Comparison of ENCODE assay signal across 1 cellular context in the genomic region with DNA sequence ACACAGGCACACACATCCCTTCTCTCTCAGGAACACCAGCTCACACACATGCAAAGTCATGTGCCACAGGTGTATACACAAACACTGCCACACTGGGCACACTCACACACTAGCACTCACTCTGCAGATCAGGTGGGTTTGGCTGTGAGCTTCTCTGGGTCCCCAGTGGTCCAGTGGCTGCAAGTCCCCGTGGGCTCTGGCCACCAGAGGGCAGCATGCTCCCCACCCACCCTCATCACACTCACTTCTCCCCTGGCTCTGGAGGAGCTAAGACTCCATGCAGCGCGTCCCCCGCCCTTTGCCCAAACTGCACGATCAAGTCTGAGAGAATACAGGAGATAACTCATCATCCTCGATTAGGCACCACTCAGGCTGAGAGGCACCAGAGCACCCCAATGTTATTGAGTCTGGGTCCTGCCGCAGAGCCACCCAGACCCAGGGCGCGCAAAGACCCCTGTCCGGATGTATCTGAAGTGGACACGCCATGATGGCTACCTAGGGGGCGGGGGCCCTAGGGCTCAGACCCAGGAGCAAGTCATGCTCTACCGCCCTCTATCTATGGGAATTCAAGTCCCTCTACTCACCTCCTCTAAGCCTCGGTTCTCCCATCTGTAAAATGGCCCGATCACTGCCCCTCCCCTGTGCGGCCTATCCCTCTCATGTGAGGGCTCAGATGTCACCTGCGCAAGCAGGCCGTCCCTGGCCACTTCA.
TF ChIP-seq lines count a peak whose summit lies in the region.

No MANE protein-coding gene starts in this region.

TF ChIP-seq in HepG2, 621 proteins besides CTCF, POLR2A, EP300 and RAD21 (continued from another document and continues in another):
- TF ChIP-seq, protein P1, sequence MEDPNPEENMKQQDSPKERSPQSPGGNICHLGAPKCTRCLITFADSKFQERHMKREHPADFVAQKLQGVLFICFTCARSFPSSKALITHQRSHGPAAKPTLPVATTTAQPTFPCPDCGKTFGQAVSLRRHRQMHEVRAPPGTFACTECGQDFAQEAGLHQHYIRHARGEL (CRISPR knock-in tag; IDR thresholded peaks at IDR 0.05): no peak
- TF ChIP-seq RBFOX2 (IDR thresholded peaks at IDR 0.05; ENCODE audit: low read depth, low read length): no peak
- TF ChIP-seq, protein P2, sequence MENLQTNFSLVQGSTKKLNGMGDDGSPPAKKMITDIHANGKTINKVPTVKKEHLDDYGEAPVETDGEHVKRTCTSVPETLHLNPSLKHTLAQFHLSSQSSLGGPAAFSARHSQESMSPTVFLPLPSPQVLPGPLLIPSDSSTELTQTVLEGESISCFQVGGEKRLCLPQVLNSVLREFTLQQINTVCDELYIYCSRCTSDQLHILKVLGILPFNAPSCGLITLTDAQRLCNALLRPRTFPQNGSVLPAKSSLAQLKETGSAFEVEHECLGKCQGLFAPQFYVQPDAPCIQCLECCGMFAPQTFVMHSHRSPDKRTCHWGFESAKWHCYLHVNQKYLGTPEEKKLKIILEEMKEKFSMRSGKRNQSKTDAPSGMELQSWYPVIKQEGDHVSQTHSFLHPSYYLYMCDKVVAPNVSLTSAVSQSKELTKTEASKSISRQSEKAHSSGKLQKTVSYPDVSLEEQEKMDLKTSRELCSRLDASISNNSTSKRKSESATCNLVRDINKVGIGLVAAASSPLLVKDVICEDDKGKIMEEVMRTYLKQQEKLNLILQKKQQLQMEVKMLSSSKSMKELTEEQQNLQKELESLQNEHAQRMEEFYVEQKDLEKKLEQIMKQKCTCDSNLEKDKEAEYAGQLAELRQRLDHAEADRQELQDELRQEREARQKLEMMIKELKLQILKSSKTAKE (CRISPR knock-in tag; IDR thresholded peaks at IDR 0.05; ENCODE audit: borderline replicate concordance): no peak
- no peak for TF ChIP-seq SOX5 (CRISPR knock-in tag; IDR thresholded peaks at IDR 0.05; ENCODE audit: borderline replicate concordance)
- TF ChIP-seq, protein P3, sequence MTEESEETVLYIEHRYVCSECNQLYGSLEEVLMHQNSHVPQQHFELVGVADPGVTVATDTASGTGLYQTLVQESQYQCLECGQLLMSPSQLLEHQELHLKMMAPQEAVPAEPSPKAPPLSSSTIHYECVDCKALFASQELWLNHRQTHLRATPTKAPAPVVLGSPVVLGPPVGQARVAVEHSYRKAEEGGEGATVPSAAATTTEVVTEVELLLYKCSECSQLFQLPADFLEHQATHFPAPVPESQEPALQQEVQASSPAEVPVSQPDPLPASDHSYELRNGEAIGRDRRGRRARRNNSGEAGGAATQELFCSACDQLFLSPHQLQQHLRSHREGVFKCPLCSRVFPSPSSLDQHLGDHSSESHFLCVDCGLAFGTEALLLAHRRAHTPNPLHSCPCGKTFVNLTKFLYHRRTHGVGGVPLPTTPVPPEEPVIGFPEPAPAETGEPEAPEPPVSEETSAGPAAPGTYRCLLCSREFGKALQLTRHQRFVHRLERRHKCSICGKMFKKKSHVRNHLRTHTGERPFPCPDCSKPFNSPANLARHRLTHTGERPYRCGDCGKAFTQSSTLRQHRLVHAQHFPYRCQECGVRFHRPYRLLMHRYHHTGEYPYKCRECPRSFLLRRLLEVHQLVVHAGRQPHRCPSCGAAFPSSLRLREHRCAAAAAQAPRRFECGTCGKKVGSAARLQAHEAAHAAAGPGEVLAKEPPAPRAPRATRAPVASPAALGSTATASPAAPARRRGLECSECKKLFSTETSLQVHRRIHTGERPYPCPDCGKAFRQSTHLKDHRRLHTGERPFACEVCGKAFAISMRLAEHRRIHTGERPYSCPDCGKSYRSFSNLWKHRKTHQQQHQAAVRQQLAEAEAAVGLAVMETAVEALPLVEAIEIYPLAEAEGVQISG (CRISPR knock-in tag; IDR thresholded peaks at IDR 0.05): peak; percentile 35; the same call in 1 of the 2 replicates
- TF ChIP-seq ZNF546 (CRISPR knock-in tag; conservative IDR thresholded peaks at IDR 0.05): no peak
- no peak for TF ChIP-seq YEATS4 (CRISPR knock-in tag; IDR thresholded peaks at IDR 0.05; ENCODE audit: borderline replicate concordance)
- no peak for TF ChIP-seq MAFF (IDR thresholded peaks at IDR 0.05; ENCODE audit: low read depth, low read length)
- no peak for TF ChIP-seq ZNF317 (CRISPR knock-in tag; IDR thresholded peaks at IDR 0.05)
- no peak for TF ChIP-seq ZNF615 (CRISPR knock-in tag; IDR thresholded peaks at IDR 0.05; ENCODE audit: borderline replicate concordance)
- no peak for TF ChIP-seq RFX3 (CRISPR knock-in tag; IDR thresholded peaks at IDR 0.05)
- no peak for TF ChIP-seq SIX1 (CRISPR knock-in tag; IDR thresholded peaks at IDR 0.05; ENCODE audit: borderline replicate concordance)
- no peak for TF ChIP-seq MIXL1 (CRISPR knock-in tag; IDR thresholded peaks at IDR 0.05)
- TF ChIP-seq MTA3 (CRISPR knock-in tag; IDR thresholded peaks at IDR 0.05): no peak
- TF ChIP-seq, protein P4, sequence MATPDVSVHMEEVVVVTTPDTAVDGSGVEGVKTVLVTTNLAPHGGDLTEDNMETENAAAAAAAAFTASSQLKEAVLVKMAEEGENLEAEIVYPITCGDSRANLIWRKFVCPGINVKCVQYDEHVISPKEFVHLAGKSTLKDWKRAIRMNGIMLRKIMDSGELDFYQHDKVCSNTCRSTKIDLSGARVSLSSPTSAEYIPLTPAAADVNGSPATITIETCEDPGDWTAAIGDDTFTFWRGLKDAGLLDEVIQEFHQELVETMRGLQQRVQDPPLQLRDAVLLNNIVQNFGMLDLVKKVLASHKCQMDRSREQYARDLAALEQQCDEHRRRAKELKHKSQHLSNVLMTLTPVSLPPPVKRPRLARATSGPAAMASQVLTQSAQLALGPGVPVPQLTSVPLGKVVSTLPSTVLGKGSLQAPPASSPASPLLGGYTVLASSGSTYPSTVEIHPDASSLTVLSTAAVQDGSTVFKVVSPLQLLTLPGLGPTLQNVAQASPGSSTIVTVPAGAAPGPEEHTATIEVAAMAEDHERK (CRISPR knock-in tag; IDR thresholded peaks at IDR 0.05; ENCODE audit: low read depth): no peak
- TF ChIP-seq ZNF354B (CRISPR knock-in tag; IDR thresholded peaks at IDR 0.05): no peak
- TF ChIP-seq, protein P5, sequence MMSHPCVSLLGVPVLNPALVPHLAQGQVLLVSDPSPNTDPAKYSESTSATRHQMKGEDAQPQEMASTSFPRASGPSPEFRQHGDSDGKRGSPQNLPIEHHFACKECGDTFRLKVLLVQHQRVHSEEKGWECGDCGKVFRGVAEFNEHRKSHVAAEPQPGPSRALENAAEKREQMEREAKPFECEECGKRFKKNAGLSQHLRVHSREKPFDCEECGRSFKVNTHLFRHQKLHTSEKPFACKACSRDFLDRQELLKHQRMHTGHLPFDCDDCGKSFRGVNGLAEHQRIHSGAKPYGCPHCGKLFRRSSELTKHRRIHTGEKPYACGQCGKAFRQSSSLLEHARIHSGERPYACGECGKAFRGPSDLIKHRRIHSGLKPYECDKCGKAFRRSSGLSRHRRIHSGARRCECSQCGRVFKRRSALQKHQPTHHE (CRISPR knock-in tag; IDR thresholded peaks at IDR 0.05; ENCODE audit: borderline replicate concordance): no peak
- no peak for TF ChIP-seq STAT5B (CRISPR knock-in tag; IDR thresholded peaks at IDR 0.05)
- TF ChIP-seq, protein P6, sequence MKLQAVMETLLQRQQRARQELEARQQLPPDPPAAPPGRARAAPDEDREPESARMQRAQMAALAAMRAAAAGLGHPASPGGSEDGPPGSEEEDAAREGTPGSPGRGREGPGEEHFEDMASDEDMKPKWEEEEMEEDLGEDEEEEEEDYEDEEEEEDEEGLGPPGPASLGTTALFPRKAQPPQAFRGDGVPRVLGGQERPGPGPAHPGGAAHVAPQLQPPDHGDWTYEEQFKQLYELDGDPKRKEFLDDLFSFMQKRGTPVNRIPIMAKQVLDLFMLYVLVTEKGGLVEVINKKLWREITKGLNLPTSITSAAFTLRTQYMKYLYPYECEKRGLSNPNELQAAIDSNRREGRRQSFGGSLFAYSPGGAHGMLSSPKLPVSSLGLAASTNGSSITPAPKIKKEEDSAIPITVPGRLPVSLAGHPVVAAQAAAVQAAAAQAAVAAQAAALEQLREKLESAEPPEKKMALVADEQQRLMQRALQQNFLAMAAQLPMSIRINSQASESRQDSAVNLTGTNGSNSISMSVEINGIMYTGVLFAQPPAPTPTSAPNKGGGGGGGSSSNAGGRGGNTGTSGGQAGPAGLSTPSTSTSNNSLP (IDR thresholded peaks at IDR 0.05; ENCODE audit: low read depth, low read length): no peak
- peak; percentile 21; the same call in 1 of the 2 replicates for TF ChIP-seq MYC (CRISPR knock-in tag; IDR thresholded peaks at IDR 0.05; ENCODE audit: borderline replicate concordance)
- TF ChIP-seq, protein P7, sequence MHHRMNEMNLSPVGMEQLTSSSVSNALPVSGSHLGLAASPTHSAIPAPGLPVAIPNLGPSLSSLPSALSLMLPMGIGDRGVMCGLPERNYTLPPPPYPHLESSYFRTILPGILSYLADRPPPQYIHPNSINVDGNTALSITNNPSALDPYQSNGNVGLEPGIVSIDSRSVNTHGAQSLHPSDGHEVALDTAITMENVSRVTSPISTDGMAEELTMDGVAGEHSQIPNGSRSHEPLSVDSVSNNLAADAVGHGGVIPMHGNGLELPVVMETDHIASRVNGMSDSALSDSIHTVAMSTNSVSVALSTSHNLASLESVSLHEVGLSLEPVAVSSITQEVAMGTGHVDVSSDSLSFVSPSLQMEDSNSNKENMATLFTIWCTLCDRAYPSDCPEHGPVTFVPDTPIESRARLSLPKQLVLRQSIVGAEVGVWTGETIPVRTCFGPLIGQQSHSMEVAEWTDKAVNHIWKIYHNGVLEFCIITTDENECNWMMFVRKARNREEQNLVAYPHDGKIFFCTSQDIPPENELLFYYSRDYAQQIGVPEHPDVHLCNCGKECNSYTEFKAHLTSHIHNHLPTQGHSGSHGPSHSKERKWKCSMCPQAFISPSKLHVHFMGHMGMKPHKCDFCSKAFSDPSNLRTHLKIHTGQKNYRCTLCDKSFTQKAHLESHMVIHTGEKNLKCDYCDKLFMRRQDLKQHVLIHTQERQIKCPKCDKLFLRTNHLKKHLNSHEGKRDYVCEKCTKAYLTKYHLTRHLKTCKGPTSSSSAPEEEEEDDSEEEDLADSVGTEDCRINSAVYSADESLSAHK (CRISPR knock-in tag; IDR thresholded peaks at IDR 0.05; ENCODE audit: borderline replicate concordance): no peak
- TF ChIP-seq NRL (CRISPR knock-in tag; IDR thresholded peaks at IDR 0.05; ENCODE audit: borderline replicate concordance): peak; percentile 46; the same call in 1 of the 2 replicates
- no peak for TF ChIP-seq ZMYM3 (CRISPR knock-in tag; IDR thresholded peaks at IDR 0.05)
- TF ChIP-seq, protein P8, sequence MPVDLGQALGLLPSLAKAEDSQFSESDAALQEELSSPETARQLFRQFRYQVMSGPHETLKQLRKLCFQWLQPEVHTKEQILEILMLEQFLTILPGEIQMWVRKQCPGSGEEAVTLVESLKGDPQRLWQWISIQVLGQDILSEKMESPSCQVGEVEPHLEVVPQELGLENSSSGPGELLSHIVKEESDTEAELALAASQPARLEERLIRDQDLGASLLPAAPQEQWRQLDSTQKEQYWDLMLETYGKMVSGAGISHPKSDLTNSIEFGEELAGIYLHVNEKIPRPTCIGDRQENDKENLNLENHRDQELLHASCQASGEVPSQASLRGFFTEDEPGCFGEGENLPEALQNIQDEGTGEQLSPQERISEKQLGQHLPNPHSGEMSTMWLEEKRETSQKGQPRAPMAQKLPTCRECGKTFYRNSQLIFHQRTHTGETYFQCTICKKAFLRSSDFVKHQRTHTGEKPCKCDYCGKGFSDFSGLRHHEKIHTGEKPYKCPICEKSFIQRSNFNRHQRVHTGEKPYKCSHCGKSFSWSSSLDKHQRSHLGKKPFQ (CRISPR knock-in tag; IDR thresholded peaks at IDR 0.05; ENCODE audit: insufficient replicate concordance): no peak
- TF ChIP-seq HOXA3 (CRISPR knock-in tag; IDR thresholded peaks at IDR 0.05): no peak
- peak; percentile 70 for TF ChIP-seq STAG1 (CRISPR knock-in tag; IDR thresholded peaks at IDR 0.05)
- TF ChIP-seq NR2C2 (CRISPR knock-in tag; IDR thresholded peaks at IDR 0.05; ENCODE audit: borderline replicate concordance): no peak
- no peak for TF ChIP-seq ZNF326 (CRISPR knock-in tag; IDR thresholded peaks at IDR 0.05; ENCODE audit: borderline replicate concordance)
- TF ChIP-seq TCF12 (IDR thresholded peaks at IDR 0.05): no peak
- TF ChIP-seq TCF12 (CRISPR knock-in tag; IDR thresholded peaks at IDR 0.05): no peak
- no peak for TF ChIP-seq ZFP1 (CRISPR knock-in tag; IDR thresholded peaks at IDR 0.05)
- TF ChIP-seq SATB2 (CRISPR knock-in tag; IDR thresholded peaks at IDR 0.05): no peak
- no peak for TF ChIP-seq RELA (CRISPR knock-in tag; IDR thresholded peaks at IDR 0.05)
- TF ChIP-seq PRMT3 (CRISPR knock-in tag; IDR thresholded peaks at IDR 0.05; ENCODE audit: borderline replicate concordance, low read depth): no peak
- TF ChIP-seq SP1 (IDR thresholded peaks at IDR 0.05): no peak
- TF ChIP-seq SP1 (CRISPR knock-in tag; IDR thresholded peaks at IDR 0.05): 0 out of 2 replicates have a peak, but pooled peaks have one; percentile 32
- TF ChIP-seq JUNB (CRISPR knock-in tag; IDR thresholded peaks at IDR 0.05; ENCODE audit: borderline replicate concordance): no peak
- TF ChIP-seq, protein P9, sequence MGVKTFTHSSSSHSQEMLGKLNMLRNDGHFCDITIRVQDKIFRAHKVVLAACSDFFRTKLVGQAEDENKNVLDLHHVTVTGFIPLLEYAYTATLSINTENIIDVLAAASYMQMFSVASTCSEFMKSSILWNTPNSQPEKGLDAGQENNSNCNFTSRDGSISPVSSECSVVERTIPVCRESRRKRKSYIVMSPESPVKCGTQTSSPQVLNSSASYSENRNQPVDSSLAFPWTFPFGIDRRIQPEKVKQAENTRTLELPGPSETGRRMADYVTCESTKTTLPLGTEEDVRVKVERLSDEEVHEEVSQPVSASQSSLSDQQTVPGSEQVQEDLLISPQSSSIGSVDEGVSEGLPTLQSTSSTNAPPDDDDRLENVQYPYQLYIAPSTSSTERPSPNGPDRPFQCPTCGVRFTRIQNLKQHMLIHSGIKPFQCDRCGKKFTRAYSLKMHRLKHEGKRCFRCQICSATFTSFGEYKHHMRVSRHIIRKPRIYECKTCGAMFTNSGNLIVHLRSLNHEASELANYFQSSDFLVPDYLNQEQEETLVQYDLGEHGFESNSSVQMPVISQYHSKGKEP (CRISPR knock-in tag; IDR thresholded peaks at IDR 0.05): no peak
